In genomic region chr17:30982855-30983254, GRCh38 we compare ENCODE assay signal across 25 cellular contexts.
"Had no signal": no experiment of that assay in that cellular context is flagged by ENCODE, and none has a peak within 500 bp of the region (broad histone marks: within the 10 kb centered on the region; RNA-seq: fewer than 3 reads in every experiment).

No MANE protein-coding gene starts in this region.

- H3K4me3 ChIP-seq: esophagus muscularis mucosa, gastroesophageal sphincter, heart left ventricle, hepatocyte, lung, ovary, psoas muscle, sigmoid colon, thoracic aorta, tibial nerve, upper lobe of left lung had no signal

- H3K27ac Mint-ChIP-seq: natural killer cell; stimulated activated memory B cell treated with anti-CD40 and anti-IgM and Interleukin-4, amounts not matched to agents 10 μg/mL and 1 μg/mL and 100 μg/mL, for 72 hours; stimulated activated naive CD8-positive, alpha-beta T cell treated with anti-CD3 and anti-CD28 coated beads, Interleukin-15, Interleukin-2, amounts not matched to agents 100 ng/mL and 50 ng/mL, for 24 hours had no signal

- H3K36me3 ChIP-seq: ovary had no signal

- H3K9me3 Mint-ChIP-seq: memory B cell; natural killer cell; stimulated activated memory B cell treated with anti-CD40 and anti-IgM and Interleukin-4, amounts not matched to agents 10 μg/mL and 1 μg/mL and 100 μg/mL, for 72 hours; stimulated activated naive CD8-positive, alpha-beta T cell treated with anti-CD3 and anti-CD28 coated beads, Interleukin-15, Interleukin-2, amounts not matched to agents 100 ng/mL and 50 ng/mL, for 24 hours had no signal

- H3K9me3 ChIP-seq: esophagus muscularis mucosa, gastroesophageal sphincter, heart left ventricle, ovary, psoas muscle, sigmoid colon, thoracic aorta, tibial nerve, upper lobe of left lung had no signal

- DNase-seq: dermis blood vessel endothelial cell; effector memory CD4-positive, alpha-beta T cell; foreskin keratinocyte; heart left ventricle; kidney; natural killer cell; occipital lobe; ovary; posterior cingulate gyrus; psoas muscle; right cardiac atrium; sigmoid colon; stimulated activated CD4-positive, alpha-beta T cell treated with anti-CD3 and anti-CD28 coated beads, Interleukin-2, amount 100 ng/mL, for 24 hours; stimulated activated CD4-positive, alpha-beta T cell treated with anti-CD3 and anti-CD28 coated beads, Interleukin-4, amount 100 ng/mL, for 24 hours; upper lobe of left lung had no signal

- ATAC-seq: foreskin keratinocyte; gastroesophageal sphincter; heart left ventricle; left lobe of liver; natural killer cell; psoas muscle; right cardiac atrium; stimulated activated memory B cell treated with anti-CD40 and anti-IgM and Interleukin-4, amounts not matched to agents 10 μg/mL and 1 μg/mL and 100 μg/mL, for 72 hours had no signal

- H3K4me1 ChIP-seq: esophagus muscularis mucosa, foreskin keratinocyte, gastroesophageal sphincter, heart left ventricle, psoas muscle, sigmoid colon, tibial nerve, upper lobe of left lung had no signal

- H3K27ac ChIP-seq: esophagus muscularis mucosa, foreskin keratinocyte, gastroesophageal sphincter, heart left ventricle, hepatocyte, ovary, psoas muscle, sigmoid colon, thoracic aorta, tibial nerve, upper lobe of left lung had no signal

- H3K4me3 Mint-ChIP-seq: memory B cell; natural killer cell; stimulated activated memory B cell treated with anti-CD40 and anti-IgM and Interleukin-4, amounts not matched to agents 10 μg/mL and 1 μg/mL and 100 μg/mL, for 72 hours; stimulated activated naive CD8-positive, alpha-beta T cell treated with anti-CD3 and anti-CD28 coated beads, Interleukin-15, Interleukin-2, amounts not matched to agents 100 ng/mL and 50 ng/mL, for 24 hours had no signal

- H3K27me3 Mint-ChIP-seq: memory B cell; stimulated activated memory B cell treated with anti-CD40 and anti-IgM and Interleukin-4, amounts not matched to agents 10 μg/mL and 1 μg/mL and 100 μg/mL, for 72 hours; stimulated activated naive CD8-positive, alpha-beta T cell treated with anti-CD3 and anti-CD28 coated beads, Interleukin-15, Interleukin-2, amounts not matched to agents 100 ng/mL and 50 ng/mL, for 24 hours had no signal

- H3K36me3 Mint-ChIP-seq: natural killer cell had no signal
